ENCODE assay signal across 15 cellular contexts in the genomic region with DNA sequence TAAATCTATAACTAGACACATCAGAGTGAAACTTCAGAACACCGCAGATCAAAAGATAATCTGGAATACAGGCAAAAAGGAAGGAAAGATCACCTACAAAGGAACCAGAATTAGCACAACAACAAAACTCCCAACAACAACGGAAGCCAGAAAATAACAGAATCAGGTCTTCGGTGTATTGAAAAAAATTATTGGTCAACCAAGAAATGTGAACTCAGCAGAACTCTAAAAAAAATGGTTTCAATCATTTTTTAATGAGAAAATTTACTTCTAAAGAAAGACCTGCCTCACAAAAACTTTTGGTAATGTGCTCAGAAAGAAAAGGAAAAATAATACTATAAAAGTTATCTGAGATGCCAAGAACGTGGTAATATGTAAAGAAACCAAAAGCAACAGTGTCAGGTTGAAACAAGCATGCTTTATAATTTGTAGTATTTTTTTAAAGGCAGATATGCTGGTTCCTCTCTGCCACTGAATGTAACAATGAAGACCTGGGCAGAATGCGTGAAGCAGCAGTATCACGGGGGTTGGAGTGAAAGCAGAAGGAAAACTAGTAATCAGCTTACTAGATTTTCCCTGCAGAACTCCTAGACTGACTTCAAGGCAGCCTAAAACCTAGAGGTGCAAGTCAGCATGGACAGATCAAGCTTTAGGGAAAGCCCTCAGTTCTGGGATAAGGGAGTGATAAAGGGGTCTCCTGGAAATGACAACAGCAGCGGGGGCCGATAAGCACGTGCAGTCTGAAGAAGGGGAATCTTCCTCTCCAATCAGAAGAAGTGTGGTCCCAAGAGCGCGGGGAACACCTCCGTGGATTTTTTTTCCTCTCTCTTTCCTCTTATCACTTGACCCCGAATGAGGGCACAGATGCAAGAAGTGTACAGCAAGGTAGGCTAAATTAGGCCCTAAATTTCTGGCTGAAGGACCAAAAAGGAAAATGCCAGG.
"Had no signal": no experiment of that assay in that cellular context is flagged by ENCODE, and none has a peak within 500 bp of the region (broad histone marks: within the 10 kb centered on the region; RNA-seq: fewer than 3 reads in every experiment).

No MANE protein-coding gene starts in this region.

- H3K4me3 Mint-ChIP-seq: activated B cell treated with CpG ODN at 0.5 μM for 24 hours, brain, endodermal cell, mesothelial cell of epicardium had no signal

- H3K4me1 Mint-ChIP-seq: endodermal cell had no signal

- H3K4me1 ChIP-seq: uterus had no signal

- H3K27ac ChIP-seq: skin epidermis, thyroid gland, uterus had no signal

- H3K36me3 Mint-ChIP-seq: activated naive CD4-positive, alpha-beta T cell treated with anti-CD3 and anti-CD28 coated beads, Interleukin-2, amount 50 U/mL, for 24 hours; brain had no signal

- H3K36me3 ChIP-seq: thyroid gland, uterus had no signal

- H3K9me3 ChIP-seq: thyroid gland, uterus had no signal

- H3K4me3 ChIP-seq: skin epidermis, thyroid gland, uterus had no signal

- H3K27me3 Mint-ChIP-seq: activated naive CD4-positive, alpha-beta T cell treated with anti-CD3 and anti-CD28 coated beads, Interleukin-2, amount 50 U/mL, for 24 hours had no signal

- DNase-seq: activated B cell treated with CpG ODN at 0.5 μM for 24 hours; activated CD4-positive, alpha-beta T cell treated with anti-CD3 and anti-CD28 coated beads, Interleukin-2, amount 50 U/mL, for 1 hour; activated effector memory CD4-positive, alpha-beta T cell treated with Interleukin-2 at 50 U/mL for 16 hours; activated T-cell treated with anti-CD3 and anti-CD28 coated beads, Interleukin-2, amount 50 U/mL, for 1 hour; amniotic stem cell; endodermal cell; erythroblast; hippocampal formation; T1000; thyroid gland; uterus had no signal

- H3K27ac Mint-ChIP-seq: activated B cell treated with CpG ODN at 0.5 μM for 24 hours; activated naive CD4-positive, alpha-beta T cell treated with anti-CD3 and anti-CD28 coated beads, Interleukin-2, amount 50 U/mL, for 24 hours; brain; endodermal cell; mesothelial cell of epicardium had no signal

- H3K9me3 Mint-ChIP-seq: activated B cell treated with CpG ODN at 0.5 μM for 24 hours; activated naive CD4-positive, alpha-beta T cell treated with anti-CD3 and anti-CD28 coated beads, Interleukin-2, amount 50 U/mL, for 24 hours; brain had no signal

- H3K27me3 ChIP-seq: thyroid gland, uterus had no signal
